Comparison of ENCODE assay signal across 20 cellular contexts in the genomic region with DNA sequence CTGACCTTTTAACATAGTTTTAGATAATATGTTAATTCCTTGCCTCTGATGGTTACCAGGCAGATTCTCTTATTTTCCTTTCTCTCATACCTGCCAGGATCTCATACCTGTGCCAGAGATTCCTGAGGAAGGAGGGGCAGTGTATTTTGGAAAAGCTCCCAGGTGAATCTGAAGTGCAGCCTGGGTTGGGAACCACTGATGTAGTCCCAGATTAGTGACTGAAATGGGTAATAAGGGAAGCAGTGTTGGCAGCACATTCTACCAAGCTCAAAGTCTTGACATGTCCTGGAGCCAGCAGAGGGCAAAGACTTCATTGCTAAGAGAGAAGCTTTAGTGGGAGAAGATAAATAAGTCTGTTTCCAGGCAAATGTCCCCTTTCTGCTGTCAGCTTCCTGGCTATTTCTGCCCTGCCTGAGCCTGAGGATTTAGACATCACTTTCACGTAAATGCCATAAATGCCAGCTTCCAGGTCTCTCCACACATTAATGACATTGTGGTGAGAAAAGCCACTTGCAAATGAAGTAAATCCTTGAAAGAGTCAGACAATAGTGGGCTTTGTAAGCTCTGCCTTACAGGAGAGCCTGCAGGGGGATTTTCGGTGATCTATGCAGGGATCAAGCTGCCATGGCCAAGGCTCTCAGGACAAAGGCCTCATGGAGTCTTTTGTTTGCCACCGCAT. TPM values are rescaled to one million over a fixed set of nuclear protein-coding genes. Genes with fewer than 3 reads are reported as not detected.
DNase-seq lines count a peak whose midpoint lies in the region; ATAC-seq and TF ChIP-seq lines count a peak whose summit lies in the region.
"Had no signal": no experiment of that assay in that cellular context is flagged by ENCODE, and none has a peak within 500 bp of the region (broad histone marks: within the 10 kb centered on the region; RNA-seq: fewer than 3 reads in every experiment).

No MANE protein-coding gene starts in this region.

- H3K4me1 ChIP-seq in HUES64 (ENCODE audit: insufficient read depth, low read length) (peaks cover 3% of the 10 kb centered on the region; the same call in 1 of the 2 replicates), left lung (no peaks in the 10 kb centered on the region), upper lobe of right lung (no peaks in the 10 kb centered on the region), gastroesophageal sphincter (no peaks in the 10 kb centered on the region)

- no peaks in the 10 kb centered on the region for H3K9me3 ChIP-seq in HUES64 (ENCODE audit: insufficient read depth, low read depth, low read length)
- H3K9me3 ChIP-seq in left lung, result no peaks in the 10 kb centered on the region
- no peaks in the 10 kb centered on the region for H3K9me3 ChIP-seq in upper lobe of right lung
- no peaks in the 10 kb centered on the region for H3K9me3 ChIP-seq in gastroesophageal sphincter

- H3K36me3 ChIP-seq in HUES64 (ENCODE audit: insufficient read depth, low read length) (no peaks in the 10 kb centered on the region), left lung (no peaks in the 10 kb centered on the region), upper lobe of right lung (no peaks in the 10 kb centered on the region), gastroesophageal sphincter (no peaks in the 10 kb centered on the region)

- H3K27me3 ChIP-seq in HUES64 (ENCODE audit: insufficient read depth, low read length) (no peaks in the 10 kb centered on the region), left lung (peaks cover 0 to 8% of the 10 kb centered on the region in 2 donors), upper lobe of right lung (peaks cover 7% of the 10 kb centered on the region), gastroesophageal sphincter (peaks cover 20% of the 10 kb centered on the region)

- 0 out of 2 replicates have a peak, but pooled peaks have one; percentile 9 for TF ChIP-seq CTCF in VCaP (conservative IDR thresholded peaks at IDR 0.05)
- no peak for TF ChIP-seq CTCF in left lung (IDR thresholded peaks at IDR 0.05)
- TF ChIP-seq CTCF in upper lobe of right lung (IDR thresholded peaks at IDR 0.05), result no peak
- no peak for TF ChIP-seq CTCF in gastroesophageal sphincter (IDR thresholded peaks at IDR 0.05)
- TF ChIP-seq CTCF in coronary artery (IDR thresholded peaks at IDR 0.05), result no peak

- WGBS in HUES64, result 59% methylated on average over 3 of the region's 3 CpGs
- WGBS in gastroesophageal sphincter (ENCODE audit: low coverage in 1 of 2), 2 donors, result 100% methylated on average over 1 of the region's 3 CpGs; no CpG with 5 or more reads in 1 of the 2 donors

- H3K4me3 ChIP-seq in HUES64 (ENCODE audit: low read length) (no peak overlapping the region), left lung (no peak overlapping the region), upper lobe of right lung (no peak overlapping the region), gastroesophageal sphincter (no peak overlapping the region), coronary artery (no peak overlapping the region)

- intact Hi-C loops in left lung (cut with DNase I) (no loop called here), upper lobe of right lung (cut with DNase I) (no loop called here)

- TF ChIP-seq EP300 in gastroesophageal sphincter (IDR thresholded peaks at IDR 0.05), result no peak

- H3K27ac ChIP-seq in HUES64 (ENCODE audit: low read depth, low read length), result peak overlapping the region; percentile 18; the same call in 1 of the 2 replicates
- H3K27ac ChIP-seq in VCaP, result peak overlapping the region; percentile 49
- no peak overlapping the region for H3K27ac ChIP-seq in left lung
- no peak overlapping the region for H3K27ac ChIP-seq in upper lobe of right lung
- no peak overlapping the region for H3K27ac ChIP-seq in gastroesophageal sphincter
- no peak overlapping the region for H3K27ac ChIP-seq in coronary artery
- H3K27ac ChIP-seq: C4-2B had no signal

- DNase-seq in left lung, result no peak
- no peak for DNase-seq in upper lobe of right lung
- no peak for DNase-seq in NCI-H446 (lab: John Stamatoyannopoulos, UW)
- no peak for DNase-seq in coronary artery (ENCODE audit: low spot score)
- DNase-seq: AML-193, HCEC 1CT, Kasumi-1, MM.1S, NCI-H1092 treated with DMSO at 0.1 percent for 48 hours, NCI-H1694, NCI-H2081 treated with DMSO at 0.1 percent for 48 hours, NCI-H82, RPMI8226, SIG-M5 had no signal

- peak; percentile 49 for ATAC-seq in left lung
- ATAC-seq in upper lobe of right lung, result peak; percentile 72
- ATAC-seq in gastroesophageal sphincter, result no peak
- ATAC-seq: SK-N-SH treated with all-trans-retinoic acid at 6 μM for 48 hours had no signal

- no peak overlapping the region for H3K9ac ChIP-seq in HUES64 (ENCODE audit: low read depth, low read length)

- no peak for TF ChIP-seq POLR2A in gastroesophageal sphincter (IDR thresholded peaks at IDR 0.05)

RNA-seq across cellular contexts. Expression of gene C16orf78, which starts 40.9 kb away (rescaled TPM):
- polyA plus RNA-seq in HUES64 (2013, experiment 1 of 2), result not detected
- not detected for polyA plus RNA-seq in HUES64 (2013, experiment 2 of 2)
- total RNA-seq in left lung, result not detected
- total RNA-seq in upper lobe of right lung, result not detected
- not detected for total RNA-seq in gastroesophageal sphincter
- total RNA-seq: NCI-H460 had no signal

RNA-seq across cellular contexts. Expression of gene CBLN1, which starts 51.1 kb away (rescaled TPM):
- polyA plus RNA-seq in HUES64 (2013, experiment 1 of 2), result 3.3 TPM
- polyA plus RNA-seq in HUES64 (2013, experiment 2 of 2), result 3.1 TPM
- not detected for total RNA-seq in left lung
- total RNA-seq in upper lobe of right lung, result 0.29 TPM
- total RNA-seq in gastroesophageal sphincter, result 1 to 10 TPM in 1 of 4 donors, under 1 TPM in 1, not detected in 2; 0.45 to 1.3 TPM

Comparison
In these comparisons a context has a peak if more than half of its experiments do, and no peak if none do; other contexts are left out.
1. H3K27ac ChIP-seq: peak in HUES64 (single experiment) and VCaP (single experiment); none in left lung (0 of 2), upper lobe of right lung (single experiment), gastroesophageal sphincter (0 of 4) and coronary artery (0 of 2).